ENCODE assay signal across 9 cellular contexts in the genomic region with DNA sequence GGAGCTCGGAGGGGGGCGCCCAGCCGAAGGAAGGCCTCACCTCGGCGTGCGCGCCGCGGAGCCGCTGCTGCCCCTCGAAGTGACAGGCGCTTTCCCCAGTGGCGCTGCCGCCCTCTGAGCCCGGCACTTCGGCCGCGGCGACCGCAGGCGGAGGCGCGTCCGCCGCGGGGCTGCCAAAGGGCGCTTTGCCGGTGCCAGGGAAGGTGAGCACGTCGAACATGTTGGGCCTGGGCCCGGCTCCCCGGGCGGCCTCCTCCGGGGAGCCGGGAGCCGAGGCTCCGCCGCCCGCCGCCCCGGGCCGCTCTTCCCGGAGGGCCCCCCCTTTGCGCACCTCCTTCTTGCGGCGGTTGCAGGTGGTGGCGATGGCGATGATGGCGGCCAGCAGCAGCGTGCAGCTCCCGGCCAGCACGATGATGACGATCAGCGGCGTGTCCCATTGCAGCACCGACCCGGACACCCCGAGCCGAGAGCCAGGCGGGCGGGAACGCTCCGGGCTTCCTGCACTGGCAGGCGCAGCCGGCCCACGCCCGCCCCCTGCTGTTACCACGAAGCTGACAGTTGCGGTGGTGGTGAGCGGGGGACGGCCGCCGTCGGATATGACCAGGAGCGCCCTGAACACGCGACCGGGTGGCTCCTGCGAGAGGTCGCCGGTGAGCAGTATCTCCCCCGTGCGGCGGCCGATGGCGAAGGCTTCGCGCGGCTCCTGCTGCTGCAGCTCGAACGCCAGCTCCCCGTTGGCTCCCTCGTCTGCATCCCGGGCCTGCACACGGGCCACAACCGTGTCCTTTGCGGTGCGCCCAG. TPM values are rescaled to one million over a fixed set of nuclear protein-coding genes. Genes with fewer than 3 reads are reported as not detected.
DNase-seq lines count a peak whose midpoint lies in the region; ATAC-seq and TF ChIP-seq lines count a peak whose summit lies in the region.
"Had no signal": no experiment of that assay in that cellular context is flagged by ENCODE, and none has a peak within 500 bp of the region (broad histone marks: within the 10 kb centered on the region; RNA-seq: fewer than 3 reads in every experiment).

No MANE protein-coding gene starts in this region.

- H3K4me3 ChIP-seq in iPS-18a (ENCODE audit: low read length) (peak overlapping the region; percentile 83), testis (peak overlapping the region; percentile 7 to 29)

- intact Hi-C loops in testis (cut with DNase I; ENCODE audit: low total_unique reads), result no loop called here

- H3K27ac ChIP-seq in iPS-18a (ENCODE audit: low read length) (no peak overlapping the region), testis (no peak overlapping the region)

- TF ChIP-seq CTCF in testis (IDR thresholded peaks at IDR 0.05), result peak in 2 of 3 experiments; percentile 31 to 41

- H3K9me3 ChIP-seq in iPS-18a (ENCODE audit: control insufficient read depth, low read depth, low read length), result no peaks in the 10 kb centered on the region
- H3K9me3 ChIP-seq in testis, result no peaks in the 10 kb centered on the region

- no peak overlapping the region for H3K9ac ChIP-seq in iPS-18a (ENCODE audit: low read length)

- no peak for ATAC-seq in GM21360 (IDR thresholded peaks at IDR 0.05; ENCODE audit: unreplicated experiment)

- H3K27me3 ChIP-seq in iPS-18a (ENCODE audit: control insufficient read depth, insufficient read depth, low read length) (peaks cover 61% of the 10 kb centered on the region), testis (no peaks in the 10 kb centered on the region)

- DNase-seq in activated naive CD4-positive, alpha-beta T cell treated with Interleukin-2 at 50 U/mL for 16 hours, result peak; percentile 7
- DNase-seq in activated naive CD4-positive, alpha-beta T cell treated with anti-CD3 and anti-CD28 coated beads, Interleukin-2, amount 50 U/mL, for 16 hours, result no peak
- peak; percentile 72 for DNase-seq in activated CD8-positive, alpha-beta memory T cell treated with anti-CD3 and anti-CD28 coated beads, Interleukin-2, amount 50 U/mL, for 48 hours
- DNase-seq in testis (peak; percentile 75), GM19240 (ENCODE audit: insufficient read length, low spot score) (no peak), HK-2 (ENCODE audit: unreplicated experiment) (no peak)

- 3% methylated on average over 12 to 77 of the region's 98 CpGs for WGBS in testis, 2 donors

- no peaks in the 10 kb centered on the region for H3K36me3 ChIP-seq in iPS-18a (ENCODE audit: control insufficient read depth, low read depth, low read length)
- no peaks in the 10 kb centered on the region for H3K36me3 ChIP-seq in testis (ENCODE audit: low read depth, missing control alignments)

- H3K4me1 ChIP-seq in iPS-18a (ENCODE audit: control insufficient read depth, low read depth, low read length) (peaks cover 11% of the 10 kb centered on the region), testis (no peaks in the 10 kb centered on the region)

- no peak for TF ChIP-seq POLR2A in testis (IDR thresholded peaks at IDR 0.05)

RNA-seq across cellular contexts. Expression of a gene that starts 2.5 kb away (rescaled TPM):
- total RNA-seq in testis, result 1 to 10 TPM; 1.5 to 6.8 TPM
- polyA plus RNA-seq in testis (ENCODE audit: insufficient read depth, low read depth, low replicate concordance), result 5.1 TPM
- polyA plus RNA-seq: CD14-positive monocyte had no signal

Comparison
In these comparisons a context has a peak if more than half of its experiments do, and no peak if none do; other contexts are left out.
1. DNase-seq: peak in activated naive CD4-positive, alpha-beta T cell treated with Interleukin-2 at 50 U/mL for 16 hours (single experiment), activated CD8-positive, alpha-beta memory T cell treated with anti-CD3 and anti-CD28 coated beads, Interleukin-2, amount 50 U/mL, for 48 hours (single experiment) and testis (single experiment); none in activated naive CD4-positive, alpha-beta T cell treated with anti-CD3 and anti-CD28 coated beads, Interleukin-2, amount 50 U/mL, for 16 hours (single experiment), GM19240 (single experiment) and HK-2 (single experiment).